In genomic region chr1:207084241-207084640, GRCh38 we compare ENCODE assay signal across 12 cellular contexts. TPM values are rescaled to one million over a fixed set of nuclear protein-coding genes. Genes with fewer than 3 reads are reported as not detected.
DNase-seq lines count a peak whose midpoint lies in the region; ATAC-seq and TF ChIP-seq lines count a peak whose summit lies in the region.
"Had no signal": no experiment of that assay in that cellular context is flagged by ENCODE, and none has a peak within 500 bp of the region (broad histone marks: within the 10 kb centered on the region; RNA-seq: fewer than 3 reads in every experiment).

No MANE protein-coding gene starts in this region.

- no peak overlapping the region for H4K8ac ChIP-seq in mesenchymal stem cell (ENCODE audit: low read length)

- no peak for TF ChIP-seq POLR2A in testis (IDR thresholded peaks at IDR 0.05)

- H3K36me3 Mint-ChIP-seq in CD4-positive, alpha-beta memory T cell: no peaks in the 10 kb centered on the region
- H3K36me3 Mint-ChIP-seq: CD4-positive, CD25-positive, alpha-beta regulatory T cell had no signal

- H3K9me3 ChIP-seq in SK-N-SH (no peaks in the 10 kb centered on the region), mesenchymal stem cell (ENCODE audit: control insufficient read depth, low read length) (no peaks in the 10 kb centered on the region), testis (no peaks in the 10 kb centered on the region)
- H3K9me3 ChIP-seq in CD4-positive, alpha-beta memory T cell (ENCODE audit: control insufficient read depth in 1 of 2, low read length in 2 of 2): no peaks in the 10 kb centered on the region

- H3K27me3 ChIP-seq in SK-N-SH (ENCODE audit: insufficient read depth) (peaks cover 2% of the 10 kb centered on the region; the same call in 1 of the 2 replicates), mesenchymal stem cell (ENCODE audit: control insufficient read depth in 1 of 2, insufficient read depth in 1 of 2, low read length in 2 of 2) (peaks cover 0 to 3% of the 10 kb centered on the region in 2 experiments), testis (no peaks in the 10 kb centered on the region)
- H3K27me3 ChIP-seq in CD4-positive, alpha-beta memory T cell (ENCODE audit: insufficient read depth, low read length): no peaks in the 10 kb centered on the region

- no peak for TF ChIP-seq RAD21 in SK-N-SH (IDR thresholded peaks at IDR 0.05; ENCODE audit: low read length)

- no peak overlapping the region for H2BK120ac ChIP-seq in mesenchymal stem cell (ENCODE audit: low read depth, low read length)

- H3K4me1 ChIP-seq in SK-N-SH (ENCODE audit: control insufficient read depth in 1 of 2, insufficient read depth in 2 of 2, low read depth in 1 of 2, low read length in 1 of 2) (no peaks in the 10 kb centered on the region), mesenchymal stem cell (ENCODE audit: control insufficient read depth, insufficient read depth, low read depth, low read length) (no peaks in the 10 kb centered on the region), testis (peaks cover 19% of the 10 kb centered on the region)
- H3K4me1 ChIP-seq in CD4-positive, alpha-beta memory T cell (ENCODE audit: insufficient read depth, low read length): no peaks in the 10 kb centered on the region

- no peak overlapping the region for H2AK5ac ChIP-seq in mesenchymal stem cell (ENCODE audit: low read length, severe bottlenecking)

- WGBS in SK-N-SH (ENCODE audit: low lambda C conversion rate): 6% methylated on average over 2 of the region's 2 CpGs
- 33% methylated on average over 2 of the region's 2 CpGs for WGBS in mesenchymal stem cell
- WGBS in testis, 2 donors: 55 to 61% methylated on average over 2 of the region's 2 CpGs

- no peaks in the 10 kb centered on the region for H3K79me1 ChIP-seq in mesenchymal stem cell (replicated peaks; ENCODE audit: low read length, poor library complexity, severe bottlenecking)

- H3K18ac ChIP-seq in mesenchymal stem cell (ENCODE audit: low read depth in 1 of 2, low read length in 2 of 2): no peak overlapping the region

- intact Hi-C loops in testis (cut with DNase I; ENCODE audit: low total_unique reads): loop anchor here (10.0 kb wide), 1 partner anchor 321 kb away; no protein-coding TSS in a partner anchor
- intact Hi-C loops in CD4-positive, alpha-beta memory T cell (cut with micrococcal nuclease): loop anchor here (1.0 kb wide), 3 partner anchors 251 to 415 kb away; no protein-coding TSS in a partner anchor

- peaks cover 6 to 17% of the 10 kb centered on the region in 2 donors for H3K27me3 Mint-ChIP-seq in CD4-positive, alpha-beta memory T cell

- DNase-seq in COLO829 (ENCODE audit: low spot score): peak; percentile 21
- no peak for DNase-seq in SK-N-SH
- peak; percentile 2 for DNase-seq in mesenchymal stem cell
- no peak for DNase-seq in testis
- DNase-seq in hepatic stellate cell (ENCODE audit: low spot score): no peak
- DNase-seq in NCI-H2107 treated with DMSO at 0.1 percent for 48 hours (lab: John Stamatoyannopoulos, UW; ENCODE audit: unreplicated experiment): no peak
- DNase-seq in CD4-positive, alpha-beta memory T cell: no peak
- DNase-seq: NCI-H526 treated with DMSO at 0.1 percent for 48 hours; NK-92 treated with Interleukin-12 subunit alpha and Interleukin-12 subunit beta, amount 100 ng/mL, for 24 hours had no signal

- no peak overlapping the region for H2BK15ac ChIP-seq in mesenchymal stem cell (ENCODE audit: low read depth, poor library complexity, severe bottlenecking)

- peak; percentile 9 for ATAC-seq in HG02642 (IDR thresholded peaks at IDR 0.05; ENCODE audit: poor library complexity, unreplicated experiment)

- H3F3A ChIP-seq in SK-N-SH (replicated peaks; ENCODE audit: insufficient read depth): peaks cover 6% of the 10 kb centered on the region

- no peaks in the 10 kb centered on the region for H3K79me2 ChIP-seq in SK-N-SH (ENCODE audit: insufficient read depth)

- H3K23ac ChIP-seq in mesenchymal stem cell (ENCODE audit: low read length in 2 of 2): no peak overlapping the region

- no peak overlapping the region for H3K4ac ChIP-seq in mesenchymal stem cell (ENCODE audit: low read depth in 1 of 2, low read length in 2 of 2)

- H3K27ac ChIP-seq in SK-N-SH (ENCODE audit: low read depth in 2 of 2, low read length in 1 of 2) (no peak overlapping the region), mesenchymal stem cell (ENCODE audit: low read length, poor library complexity, severe bottlenecking) (no peak overlapping the region), testis (no peak overlapping the region)
- H3K27ac ChIP-seq in CD4-positive, alpha-beta memory T cell (ENCODE audit: low read depth, low read length): no peak overlapping the region
- H3K27ac ChIP-seq: PC-9 had no signal

- no peak overlapping the region for H3K4me3 Mint-ChIP-seq in CD4-positive, alpha-beta memory T cell
- H3K4me3 Mint-ChIP-seq: CD4-positive, CD25-positive, alpha-beta regulatory T cell had no signal

- H2AFZ ChIP-seq in SK-N-SH (ENCODE audit: low read depth) (peak overlapping the region; percentile 35; the same call in 1 of the 2 replicates), mesenchymal stem cell (ENCODE audit: low read depth, low read length) (no peak overlapping the region)
- H2AFZ ChIP-seq: PC-9 had no signal

- no peak for TF ChIP-seq EP300 in SK-N-SH (IDR thresholded peaks at IDR 0.05; ENCODE audit: borderline replicate concordance in 1 of 2, low read depth in 1 of 2, low read length in 1 of 2)

- CTCF ChIA-PET in SK-N-SH (lab: Yijun Ruan, JAX): interaction anchor here (0.6 to 2.9 kb wide), 19 partner anchors 10 to 415 kb away, joined by 3 to 30 read pairs (median 4); partner anchors contain the start of genes C1orf116, CD55 and PFKFB2
- CTCF ChIA-PET in CD4-positive, alpha-beta memory T cell (lab: Charles Lee; ENCODE audit: partially characterized antibody): interaction anchor here (0.9 to 8.4 kb wide), 19 partner anchors 9 to 439 kb away, joined by 3 to 142 read pairs (median 5); partner anchors contain the start of genes CR1 and CR2

- H3K4me2 ChIP-seq in SK-N-SH (no peak overlapping the region), mesenchymal stem cell (ENCODE audit: low read length, poor library complexity, severe bottlenecking) (no peak overlapping the region)
- H3K4me2 ChIP-seq: PC-9 had no signal

- no peaks in the 10 kb centered on the region for H3K9me2 ChIP-seq in SK-N-SH

- H3K14ac ChIP-seq in mesenchymal stem cell (ENCODE audit: low read length in 2 of 2): no peak overlapping the region

- no peak overlapping the region for H3K27ac Mint-ChIP-seq in CD4-positive, alpha-beta memory T cell

- POLR2A ChIA-PET in SK-N-SH (lab: Yijun Ruan, JAX): no interaction called here
- POLR2A ChIA-PET in CD4-positive, alpha-beta memory T cell (lab: Charles Lee; ENCODE audit: partially characterized antibody): interaction anchor here (0.6 kb wide), 1 partner anchor 321 kb away, joined by 5 read pairs; no protein-coding TSS in a partner anchor

- H2BK12ac ChIP-seq in mesenchymal stem cell (ENCODE audit: low read length in 2 of 2): no peak overlapping the region

- H3K9me3 Mint-ChIP-seq in CD4-positive, alpha-beta memory T cell: no peaks in the 10 kb centered on the region

- H3K4me3 ChIP-seq in SK-N-SH (ENCODE audit: low read depth in 2 of 2, low read length in 1 of 2) (no peak overlapping the region), mesenchymal stem cell (ENCODE audit: insufficient read depth in 1 of 2, low read depth in 1 of 2, low read length in 2 of 2) (no peak overlapping the region), testis (no peak overlapping the region)
- H3K4me3 ChIP-seq in CD4-positive, alpha-beta memory T cell (ENCODE audit: low read length in 2 of 2): no peak overlapping the region
- H3K4me3 ChIP-seq: PC-9 had no signal

- no peak overlapping the region for H4K91ac ChIP-seq in mesenchymal stem cell (ENCODE audit: low read length)

- TF ChIP-seq CTCF in SK-N-SH (IDR thresholded peaks at IDR 0.05): no peak
- TF ChIP-seq CTCF in testis (IDR thresholded peaks at IDR 0.05): no peak

- no peak overlapping the region for H3K9ac ChIP-seq in SK-N-SH
- H3K9ac ChIP-seq in mesenchymal stem cell (ENCODE audit: low read length): no peak overlapping the region

- peaks cover 3 to 11% (median 8%) of the 10 kb centered on the region in 4 donors for H3K4me1 Mint-ChIP-seq in CD4-positive, alpha-beta memory T cell

- H2BK5ac ChIP-seq in mesenchymal stem cell (ENCODE audit: low read depth, low read length, poor library complexity, severe bottlenecking): no peak overlapping the region

- no peaks in the 10 kb centered on the region for H3K36me3 ChIP-seq in SK-N-SH (replicated peaks in 1 of 2; ENCODE audit: control insufficient read depth in 1 of 2, insufficient read depth in 2 of 2, low read length in 1 of 2)
- peaks cover 0 to 9% of the 10 kb centered on the region in 2 experiments for H3K36me3 ChIP-seq in mesenchymal stem cell (ENCODE audit: control insufficient read depth in 1 of 2, insufficient read depth in 2 of 2, low read depth in 1 of 2, low read length in 2 of 2)
- no peaks in the 10 kb centered on the region for H3K36me3 ChIP-seq in testis (ENCODE audit: low read depth, missing control alignments)
- no peaks in the 10 kb centered on the region for H3K36me3 ChIP-seq in CD4-positive, alpha-beta memory T cell (ENCODE audit: insufficient read depth, low read length)

- H4K20me1 ChIP-seq in SK-N-SH (ENCODE audit: insufficient read depth): no peaks in the 10 kb centered on the region

RNA-seq across cellular contexts. Expression of gene C4BPB, which starts 4.4 kb away (rescaled TPM):
- not detected in 2 replicates for polyA plus RNA-seq in SK-N-SH (2012; rRNA removed)
- 0.09 TPM in 1 of 2 replicates, not detected in the other for polyA plus RNA-seq in SK-N-SH (2012; cell fraction: cytosol; rRNA removed)
- polyA plus RNA-seq in SK-N-SH (2012; cell fraction: nucleus; rRNA removed): 0.21 and 0.31 TPM in 2 replicates
- not detected for polyA plus RNA-seq in mesenchymal stem cell (2013, experiment 1 of 2)
- polyA plus RNA-seq in mesenchymal stem cell (2013, experiment 2 of 2): not detected
- under 1 TPM; 0.63 to 0.87 TPM for total RNA-seq in testis
- 1.6 TPM for polyA plus RNA-seq in testis (ENCODE audit: insufficient read depth, low read depth, low replicate concordance)
- under 1 TPM in 1 of 2 experiments, not detected in 1; 0.35 TPM for total RNA-seq in CD4-positive, alpha-beta memory T cell
- under 1 TPM in 1 of 2 donors, not detected in 1; 0.90 TPM for polyA plus RNA-seq in CD4-positive, alpha-beta memory T cell
- polyA plus RNA-seq: CD4-positive, CD25-positive, alpha-beta regulatory T cell had no signal

RNA-seq across cellular contexts. Expression of gene C4BPA, which starts 19.8 kb away (rescaled TPM):
- polyA plus RNA-seq in SK-N-SH (2012; rRNA removed) (not detected in 2 replicates), testis (ENCODE audit: insufficient read depth, low read depth, low replicate concordance) (1.0 TPM)
- 0.03 TPM in 1 of 2 replicates, not detected in the other for polyA plus RNA-seq in SK-N-SH (2012; cell fraction: cytosol; rRNA removed)
- polyA plus RNA-seq in SK-N-SH (2012; cell fraction: nucleus; rRNA removed): not detected in 2 replicates
- polyA plus RNA-seq in mesenchymal stem cell (2013, experiment 1 of 2): not detected
- polyA plus RNA-seq in mesenchymal stem cell (2013, experiment 2 of 2): not detected
- total RNA-seq in testis: under 1 TPM; 0.24 to 0.43 TPM
- not detected for total RNA-seq in CD4-positive, alpha-beta memory T cell
- not detected for polyA plus RNA-seq in CD4-positive, alpha-beta memory T cell
- total RNA-seq: CD4-positive, CD25-positive, alpha-beta regulatory T cell; PC-9 had no signal
- polyA plus RNA-seq: CD4-positive, CD25-positive, alpha-beta regulatory T cell had no signal

RNA-seq across cellular contexts. Expression of gene PFKFB2, which starts 31.2 kb away (rescaled TPM):
- polyA plus RNA-seq in SK-N-SH (2012; rRNA removed): 1.8 and 2.8 TPM in 2 replicates
- polyA plus RNA-seq in SK-N-SH (2012; cell fraction: cytosol; rRNA removed): 2.0 and 2.1 TPM in 2 replicates
- polyA plus RNA-seq in SK-N-SH (2012; cell fraction: nucleus; rRNA removed): 4.1 and 7.9 TPM in 2 replicates
- polyA plus RNA-seq in mesenchymal stem cell (2013, experiment 1 of 2): 3.6 TPM
- polyA plus RNA-seq in mesenchymal stem cell (2013, experiment 2 of 2): 3.4 TPM
- total RNA-seq in testis: 10 to 100 TPM; 13.9 to 17.6 TPM
- 12.9 TPM for polyA plus RNA-seq in testis (ENCODE audit: insufficient read depth, low read depth, low replicate concordance)
- 1 to 10 TPM; 1.4 to 1.9 TPM for total RNA-seq in CD4-positive, alpha-beta memory T cell
- under 1 TPM; 0.40 to 0.77 TPM for polyA plus RNA-seq in CD4-positive, alpha-beta memory T cell

RNA-seq across cellular contexts. Expression of gene YOD1, which starts 33.2 kb away (rescaled TPM):
- 0.79 and 0.91 TPM in 2 replicates for polyA plus RNA-seq in SK-N-SH (2012; rRNA removed)
- 1.1 TPM in 2 replicates for polyA plus RNA-seq in SK-N-SH (2012; cell fraction: cytosol; rRNA removed)
- polyA plus RNA-seq in SK-N-SH (2012; cell fraction: nucleus; rRNA removed): 1.4 and 2.5 TPM in 2 replicates
- 2.7 TPM for polyA plus RNA-seq in mesenchymal stem cell (2013, experiment 1 of 2)
- polyA plus RNA-seq in mesenchymal stem cell (2013, experiment 2 of 2): 2.7 TPM
- total RNA-seq in testis: 10 to 100 TPM; 10.9 to 12.3 TPM
- 8.7 TPM for polyA plus RNA-seq in testis (ENCODE audit: insufficient read depth, low read depth, low replicate concordance)
- total RNA-seq in CD4-positive, alpha-beta memory T cell: 10 to 100 TPM in 1 of 2 experiments, 1 to 10 TPM in 1; 9.7 to 10.0 TPM
- polyA plus RNA-seq in CD4-positive, alpha-beta memory T cell: under 1 TPM; 0.47 to 0.48 TPM

RNA-seq across cellular contexts. Expression of gene C1orf116, which starts 51.7 kb away (rescaled TPM):
- 0.02 TPM in 1 of 2 replicates, not detected in the other for polyA plus RNA-seq in SK-N-SH (2012; rRNA removed)
- 0.01 TPM in 1 of 2 replicates, not detected in the other for polyA plus RNA-seq in SK-N-SH (2012; cell fraction: cytosol; rRNA removed)
- 0.02 TPM in 2 replicates for polyA plus RNA-seq in SK-N-SH (2012; cell fraction: nucleus; rRNA removed)
- polyA plus RNA-seq in mesenchymal stem cell (2013, experiment 1 of 2): 0.01 TPM
- 0.01 TPM for polyA plus RNA-seq in mesenchymal stem cell (2013, experiment 2 of 2)
- total RNA-seq in testis: under 1 TPM; 0.31 to 0.71 TPM
- 0.88 TPM for polyA plus RNA-seq in testis (ENCODE audit: insufficient read depth, low read depth, low replicate concordance)
- total RNA-seq in CD4-positive, alpha-beta memory T cell: under 1 TPM in 1 of 2 experiments, not detected in 1; 0.14 TPM
- polyA plus RNA-seq in CD4-positive, alpha-beta memory T cell: not detected
- polyA plus RNA-seq: CD4-positive, CD25-positive, alpha-beta regulatory T cell had no signal

Comparison
In these comparisons a context has a peak if more than half of its experiments do, and no peak if none do; other contexts are left out.
1. DNase-seq: peak in COLO829 (single experiment) and mesenchymal stem cell (single experiment); none in SK-N-SH (single experiment), testis (single experiment), hepatic stellate cell (single experiment), NCI-H2107 treated with DMSO at 0.1 percent for 48 hours (single experiment) and CD4-positive, alpha-beta memory T cell (0 of 5).